23 cellular contexts compared by ENCODE assay signal in the genomic region with DNA sequence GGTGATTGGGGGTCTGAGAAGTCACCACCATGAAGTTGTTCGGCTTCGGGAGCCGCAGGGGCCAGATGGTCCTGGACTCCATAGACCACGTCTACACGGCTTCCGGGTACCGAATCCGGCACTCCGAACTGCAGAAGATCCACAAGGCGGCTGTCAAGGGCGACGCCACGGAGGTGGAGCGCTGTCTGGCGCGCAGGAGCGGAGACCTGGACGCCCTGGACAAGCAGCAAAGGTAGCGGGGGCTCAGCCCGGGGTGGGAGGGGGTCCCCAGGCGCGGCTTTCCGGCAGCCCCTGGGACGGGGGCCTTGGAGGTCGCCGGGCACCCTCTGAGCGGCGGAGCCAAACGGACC.
DNase-seq lines count a peak whose midpoint lies in the region; ATAC-seq, FAIRE-seq and TF ChIP-seq lines count a peak whose summit lies in the region.
"Had no signal": no experiment of that assay in that cellular context is flagged by ENCODE, and none has a peak within 500 bp of the region (broad histone marks: within the 10 kb centered on the region; RNA-seq: fewer than 3 reads in every experiment).

No MANE protein-coding gene starts in this region.

- ATAC-seq in activated CD4-positive, CD25-positive, alpha-beta regulatory T cell treated with anti-CD3 and anti-CD28 coated beads, Interleukin-2, amount 50 U/mL, for 24 hours = no peak
- ATAC-seq in naive B cell (ENCODE audit: low read depth in 2 of 2) = no peak
- no peak for ATAC-seq in HG02798 (IDR thresholded peaks at IDR 0.05; ENCODE audit: poor library complexity, unreplicated experiment)
- ATAC-seq: activated naive CD4-positive, alpha-beta T cell treated with anti-CD3 and anti-CD28 coated beads, Interleukin-2, amount 50 U/mL, for 72 hours; body of pancreas; HepG2; T-helper 17 cell had no signal

- H3T11ph ChIP-seq in H9 (ENCODE audit: low read length) = no peak overlapping the region

- H3K14ac ChIP-seq in H9 (ENCODE audit: insufficient read depth, low read length) = no peak overlapping the region

- H4K8ac ChIP-seq in H9 (replicated peaks; ENCODE audit: insufficient read length, low read depth, low read length) = no peak overlapping the region

- H3K36me3 ChIP-seq in astrocyte (ENCODE audit: insufficient read depth, low read length) = no peaks in the 10 kb centered on the region
- H3K36me3 ChIP-seq: lower lobe of right lung, SJCRH30, upper lobe of right lung had no signal

- H3K18ac ChIP-seq in H9 (ENCODE audit: insufficient read length, low read depth, low read length) = no peak overlapping the region

- H4K91ac ChIP-seq in H9 (ENCODE audit: insufficient read length, low read depth, low read length) = no peak overlapping the region

- H2AK5ac ChIP-seq in H9 (ENCODE audit: insufficient read length, low read length) = no peak overlapping the region

- H2AFZ ChIP-seq in H9 (ENCODE audit: low read length) (no peak overlapping the region), astrocyte (ENCODE audit: low read depth, low read length) (no peak overlapping the region)

- no peaks in the 10 kb centered on the region for H3K27me3 Mint-ChIP-seq in H9 (ENCODE audit: low read depth)
- peaks cover 3% of the 10 kb centered on the region for H3K27me3 Mint-ChIP-seq in astrocyte (ENCODE audit: low read depth, unreplicated experiment)
- no peaks in the 10 kb centered on the region for H3K27me3 Mint-ChIP-seq in naive B cell
- H3K27me3 Mint-ChIP-seq: T-helper 17 cell had no signal

- no peak overlapping the region for H3K27ac Mint-ChIP-seq in H9
- H3K27ac Mint-ChIP-seq in astrocyte (ENCODE audit: unreplicated experiment) = peak overlapping the region; percentile 94
- peak overlapping the region in 1 of 6 donors; percentile 97 for H3K27ac Mint-ChIP-seq in naive B cell
- H3K27ac Mint-ChIP-seq: activated naive CD4-positive, alpha-beta T cell treated with anti-CD3 and anti-CD28 coated beads, Interleukin-2, amount 50 U/mL, for 72 hours; endodermal cell; T-helper 17 cell had no signal

- no peak overlapping the region for H4K5ac ChIP-seq in H9 (ENCODE audit: insufficient read length, low read depth, low read length)

- H3K4me1 ChIP-seq in H9 (ENCODE audit: insufficient read depth, low read length) (no peaks in the 10 kb centered on the region), astrocyte (ENCODE audit: insufficient read depth, low read length) (no peaks in the 10 kb centered on the region)
- H3K4me1 ChIP-seq: body of pancreas, lower lobe of right lung, SJCRH30, upper lobe of right lung had no signal

- H3K4me2 ChIP-seq in H9 (ENCODE audit: insufficient read depth, insufficient read length, low read length) (no peak overlapping the region), astrocyte (ENCODE audit: low read length) (peak overlapping the region; percentile 79)

- peak; percentile 62 for DNase-seq in activated CD4-positive, CD25-positive, alpha-beta regulatory T cell treated with anti-CD3 and anti-CD28 coated beads, Interleukin-2, amount 50 U/mL, for 72 hours
- DNase-seq in H9 (peak; percentile 20), astrocyte (ENCODE audit: low read depth) (no peak), naive B cell (peak; percentile 41), NOMO-1 (lab: John Stamatoyannopoulos, UW; ENCODE audit: unreplicated experiment in 2 of 2) (no peak), epidermal melanocyte (ENCODE audit: insufficient read length, low spot score) (no peak)
- DNase-seq: activated T-cell treated with anti-CD3 and anti-CD28 coated beads, Interleukin-2, amount 50 U/mL, for 48 hours; EL; endodermal cell; lower lobe of right lung; NCI-H1417; NCI-H526; SJCRH30; stimulated activated CD4-positive, alpha-beta T cell treated with anti-CD3 and anti-CD28 coated beads, Interleukin-12 subunit alpha, Interleukin-12 subunit beta, amount 100 ng/mL, for 4 hours; T-helper 17 cell; upper lobe of right lung had no signal

- H3K4me1 Mint-ChIP-seq in H9 (no peaks in the 10 kb centered on the region), astrocyte (ENCODE audit: low read depth, unreplicated experiment) (no peaks in the 10 kb centered on the region), naive B cell (no peaks in the 10 kb centered on the region)
- H3K4me1 Mint-ChIP-seq: endodermal cell, T-helper 17 cell had no signal

- H3K9ac ChIP-seq in H9 (ENCODE audit: extremely low read depth, insufficient read length, low read length) = no peak overlapping the region
- no peak overlapping the region for H3K9ac ChIP-seq in astrocyte (ENCODE audit: low read length)

- H3K27ac ChIP-seq in H9 (ENCODE audit: insufficient read length, low read depth, low read length) (no peak overlapping the region), astrocyte (ENCODE audit: low read depth, low read length) (no peak overlapping the region)
- H3K27ac ChIP-seq: body of pancreas, lower lobe of right lung, SJCRH30, upper lobe of right lung, VCaP had no signal

- no peaks in the 10 kb centered on the region for H3K23me2 ChIP-seq in H9 (ENCODE audit: insufficient read length, low read depth, low read length, poor library complexity, severe bottlenecking)

- no peak overlapping the region for H2BK20ac ChIP-seq in H9 (ENCODE audit: low read depth, low read length, poor library complexity, severe bottlenecking)

- H3K36me3 Mint-ChIP-seq in H9 (ENCODE audit: insufficient read depth in 1 of 3, low read depth in 3 of 3) = no peaks in the 10 kb centered on the region; a peak in 3 of 7 replicates
- no peaks in the 10 kb centered on the region for H3K36me3 Mint-ChIP-seq in astrocyte (ENCODE audit: low read depth, unreplicated experiment)
- H3K36me3 Mint-ChIP-seq in naive B cell = no peaks in the 10 kb centered on the region

- H3K56ac ChIP-seq in H9 (ENCODE audit: insufficient read length, low read depth, low read length) = no peak overlapping the region

- WGBS in H9 (ENCODE audit: extremely low coverage, insufficient read length, low lambda C conversion rate) = no CpG with 5 or more reads among the region's 29 CpGs

- no peak for FAIRE-seq in astrocyte (lab: Jason Lieb, UNC)
- FAIRE-seq: D721Med, HepG2 had no signal

- no peak overlapping the region for H3K4ac ChIP-seq in H9 (ENCODE audit: low read depth, low read length)

- no peak overlapping the region for H3K23ac ChIP-seq in H9 (ENCODE audit: insufficient read length, low read depth, low read length)

- H2BK12ac ChIP-seq in H9 (ENCODE audit: insufficient read length, low read depth, low read length) = no peak overlapping the region

- H3K27me3 ChIP-seq in H9 (ENCODE audit: insufficient read depth, low read length) = no peaks in the 10 kb centered on the region
- H3K27me3 ChIP-seq in astrocyte (ENCODE audit: insufficient read depth, low read length) = no peaks in the 10 kb centered on the region
- H3K27me3 ChIP-seq: body of pancreas, SJCRH30, upper lobe of right lung had no signal

- TF ChIP-seq CTCF in H9 (conservative IDR thresholded peaks at IDR 0.05) = no peak
- TF ChIP-seq CTCF in astrocyte (IDR thresholded peaks at IDR 0.05; ENCODE audit: insufficient read depth, low read depth, low read length) = no peak

- H4K20me1 ChIP-seq in H9 (ENCODE audit: control insufficient read depth, insufficient read depth, insufficient read length) (no peaks in the 10 kb centered on the region), astrocyte (ENCODE audit: insufficient read depth, low read length) (no peaks in the 10 kb centered on the region)

- H3K4me3 Mint-ChIP-seq in H9 = no peak overlapping the region
- H3K4me3 Mint-ChIP-seq in astrocyte (ENCODE audit: unreplicated experiment) = peak overlapping the region; percentile 95
- peak overlapping the region in 3 of 8 donors; percentile 59 to 98 (median 79) for H3K4me3 Mint-ChIP-seq in naive B cell
- H3K4me3 Mint-ChIP-seq: endodermal cell, T-helper 17 cell had no signal

- H3K79me2 ChIP-seq in H9 (ENCODE audit: insufficient read depth, low read length) (no peaks in the 10 kb centered on the region), astrocyte (ENCODE audit: insufficient read depth, low read length) (no peaks in the 10 kb centered on the region)

- no peaks in the 10 kb centered on the region for H3K79me1 ChIP-seq in H9 (ENCODE audit: insufficient read depth, low read depth, low read length, poor library complexity, severe bottlenecking)

- H3K9me3 Mint-ChIP-seq in H9 (peaks cover 32 to 38% of the 10 kb centered on the region in 2 experiments), astrocyte (ENCODE audit: unreplicated experiment) (no peaks in the 10 kb centered on the region), naive B cell (peaks cover 0 to 3% (median 0%) of the 10 kb centered on the region in 7 donors)
- H3K9me3 Mint-ChIP-seq: activated naive CD4-positive, alpha-beta T cell treated with anti-CD3 and anti-CD28 coated beads, Interleukin-2, amount 50 U/mL, for 72 hours had no signal

- H3K9me3 ChIP-seq in H9 (ENCODE audit: control insufficient read depth, low read depth, low read length) (no peaks in the 10 kb centered on the region), astrocyte (ENCODE audit: insufficient read depth, low read depth, low read length) (no peaks in the 10 kb centered on the region)
- H3K9me3 ChIP-seq: body of pancreas, lower lobe of right lung, SJCRH30, upper lobe of right lung had no signal

- H2BK15ac ChIP-seq in H9 (ENCODE audit: low read depth, low read length) = no peak overlapping the region

- no peak overlapping the region for H2BK120ac ChIP-seq in H9 (ENCODE audit: low read depth, low read length, poor library complexity, severe bottlenecking)

- peak overlapping the region; percentile 28 for H3K4me3 ChIP-seq in astrocyte (ENCODE audit: insufficient read depth, low read depth, low read length)
- H3K4me3 ChIP-seq: body of pancreas, lower lobe of right lung, SJCRH30, upper lobe of right lung had no signal

- H2BK5ac ChIP-seq in H9 (ENCODE audit: insufficient read length, low read length) = no peak overlapping the region

Comparison
In these comparisons a context has a peak if more than half of its experiments do, and no peak if none do; other contexts are left out.
1. DNase-seq: peak in activated CD4-positive, CD25-positive, alpha-beta regulatory T cell treated with anti-CD3 and anti-CD28 coated beads, Interleukin-2, amount 50 U/mL, for 72 hours (single experiment), H9 (single experiment) and naive B cell (single experiment); none in astrocyte (single experiment), NOMO-1 (0 of 2) and epidermal melanocyte (single experiment).